ENCODE assay signal across 26 cellular contexts in the genomic region with DNA sequence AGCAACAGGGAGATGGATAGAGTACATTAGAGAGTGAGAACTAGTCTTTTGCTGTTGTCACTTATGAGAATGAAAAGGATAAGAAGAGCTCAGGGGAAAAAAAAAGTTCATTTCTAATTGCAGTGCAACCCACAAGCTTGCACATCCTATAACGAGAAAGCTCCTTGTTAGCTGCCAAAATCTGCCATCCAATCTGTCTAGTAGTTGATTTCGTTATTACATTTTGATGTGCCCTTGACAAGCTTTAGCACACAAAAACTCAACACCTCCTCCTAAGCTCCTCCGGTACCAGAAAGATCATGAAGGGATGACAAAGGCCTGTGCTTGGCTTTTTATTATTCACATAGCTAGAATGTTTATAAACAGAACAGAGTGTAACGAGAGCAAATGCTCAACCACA.
"Had no signal": no experiment of that assay in that cellular context is flagged by ENCODE, and none has a peak within 500 bp of the region (broad histone marks: within the 10 kb centered on the region; RNA-seq: fewer than 3 reads in every experiment).

No MANE protein-coding gene starts in this region.

- H3K9me3 Mint-ChIP-seq: activated CD8-positive, alpha-beta T cell treated with anti-CD3 and anti-CD28 coated beads for 36 hours had no signal

- H3K4me1 ChIP-seq: Peyer's patch, SJSA1 had no signal

- H3K27me3 ChIP-seq: adrenal gland, Peyer's patch, SJSA1 had no signal

- H3K4me1 Mint-ChIP-seq: activated CD4-positive, alpha-beta T cell treated with anti-CD3 and anti-CD28 coated beads, Interleukin-2, amount 10 ng/mL, durations not matched to agents 24 days and 14 days; brain had no signal

- H3K4me3 ChIP-seq: adrenal gland, Peyer's patch, SJSA1 had no signal

- FAIRE-seq: bronchial epithelial cell, TTC549 had no signal

- ATAC-seq: activated CD8-positive, alpha-beta T cell treated with anti-CD3 and anti-CD28 coated beads for 36 hours; activated naive CD4-positive, alpha-beta T cell treated with anti-CD3 and anti-CD28 coated beads, Interleukin-2, amount 50 U/mL, for 72 hours; PC-3 had no signal

- H3K36me3 Mint-ChIP-seq: activated naive CD4-positive, alpha-beta T cell treated with anti-CD3 and anti-CD28 coated beads, Interleukin-2, amount 50 U/mL, for 72 hours; brain had no signal

- H3K4me2 ChIP-seq: SK-N-SH had no signal

- H3K27ac ChIP-seq: adrenal gland, Peyer's patch, SJSA1 had no signal

- H3K36me3 ChIP-seq: adrenal gland, Peyer's patch, SJSA1 had no signal

- H3K27ac Mint-ChIP-seq: activated CD4-positive, alpha-beta T cell treated with anti-CD3 and anti-CD28 coated beads, Interleukin-2, amount 10 ng/mL, durations not matched to agents 24 days and 14 days; activated CD8-positive, alpha-beta T cell treated with anti-CD3 and anti-CD28 coated beads for 36 hours; activated naive CD4-positive, alpha-beta T cell treated with anti-CD3 and anti-CD28 coated beads for 36 hours; activated naive CD4-positive, alpha-beta T cell treated with anti-CD3 and anti-CD28 coated beads, Interleukin-2, amount 50 U/mL, for 72 hours; T-helper 1 cell treated with Interleukin-12 subunit alpha and Interleukin-12 subunit beta and Interleukin-4 antibody, amounts not matched to agents 30 μg/mL and 1 μg/mL, for 36 hours; T-helper 2 cell treated with Interferon-gamma antibody and Interleukin-4, amounts not matched to agents 5 μg/mL and 100 μg/mL, for 36 hours had no signal

- H3K4me3 Mint-ChIP-seq: activated CD4-positive, alpha-beta T cell treated with anti-CD3 and anti-CD28 coated beads, Interleukin-2, amount 10 ng/mL, durations not matched to agents 24 days and 14 days; activated CD8-positive, alpha-beta T cell treated with anti-CD3 and anti-CD28 coated beads for 36 hours; activated naive CD4-positive, alpha-beta T cell treated with anti-CD3 and anti-CD28 coated beads for 36 hours; T-helper 1 cell treated with Interleukin-12 subunit alpha and Interleukin-12 subunit beta and Interleukin-4 antibody, amounts not matched to agents 30 μg/mL and 1 μg/mL, for 36 hours; T-helper 2 cell treated with Interferon-gamma antibody and Interleukin-4, amounts not matched to agents 5 μg/mL and 100 μg/mL, for 36 hours had no signal

- DNase-seq: activated CD4-positive, alpha-beta T cell treated with anti-CD3 and anti-CD28 coated beads, Interleukin-2, amount 10 ng/mL, durations not matched to agents 24 days and 14 days; activated CD4-positive, alpha-beta T cell treated with anti-CD3 and anti-CD28 coated beads, Interleukin-2, amount 50 U/mL, for 4 hours; activated CD8-positive, alpha-beta T cell treated with anti-CD3 and anti-CD28 coated beads for 36 hours; activated gamma-delta T cell treated with Interleukin-2 at 50 U/mL for 16 hours; activated naive CD4-positive, alpha-beta T cell treated with anti-CD3 and anti-CD28 coated beads for 36 hours; activated T-cell treated with anti-CD3 and anti-CD28 coated beads, Interleukin-2, amount 50 U/mL, for 1 hour; adrenal gland; central memory CD4-positive, alpha-beta T cell; NCI-H1105; NCI-H1417 treated with DMSO at 0.1 percent for 48 hours; NCI-H2029; NCI-H345; NCI-H524 treated with DMSO at 0.1 percent for 48 hours; NK-92 treated with Interleukin-12 subunit alpha and Interleukin-12 subunit beta, amount 100 ng/mL, for 24 hours; PC-3; Peyer's patch; RPMI8226; SHP77 treated with DMSO at 0.1 percent for 48 hours; SK-N-SH had no signal

- H3K9me3 ChIP-seq: adrenal gland, Peyer's patch, SJSA1, SK-N-SH had no signal

- H3K27me3 Mint-ChIP-seq: activated CD8-positive, alpha-beta T cell treated with anti-CD3 and anti-CD28 coated beads for 36 hours; brain had no signal

- H3K9ac ChIP-seq: SK-N-SH had no signal
